1 cellular context compared by ENCODE assay signal in genomic region chr2:28449489-28450395, GRCh38.
TF ChIP-seq lines count a peak whose summit lies in the region.

No MANE protein-coding gene starts in this region.

TF ChIP-seq in A549, 52 proteins besides CTCF, POLR2A, EP300 and RAD21 (continued from another document):
- TF ChIP-seq, protein P1, sequence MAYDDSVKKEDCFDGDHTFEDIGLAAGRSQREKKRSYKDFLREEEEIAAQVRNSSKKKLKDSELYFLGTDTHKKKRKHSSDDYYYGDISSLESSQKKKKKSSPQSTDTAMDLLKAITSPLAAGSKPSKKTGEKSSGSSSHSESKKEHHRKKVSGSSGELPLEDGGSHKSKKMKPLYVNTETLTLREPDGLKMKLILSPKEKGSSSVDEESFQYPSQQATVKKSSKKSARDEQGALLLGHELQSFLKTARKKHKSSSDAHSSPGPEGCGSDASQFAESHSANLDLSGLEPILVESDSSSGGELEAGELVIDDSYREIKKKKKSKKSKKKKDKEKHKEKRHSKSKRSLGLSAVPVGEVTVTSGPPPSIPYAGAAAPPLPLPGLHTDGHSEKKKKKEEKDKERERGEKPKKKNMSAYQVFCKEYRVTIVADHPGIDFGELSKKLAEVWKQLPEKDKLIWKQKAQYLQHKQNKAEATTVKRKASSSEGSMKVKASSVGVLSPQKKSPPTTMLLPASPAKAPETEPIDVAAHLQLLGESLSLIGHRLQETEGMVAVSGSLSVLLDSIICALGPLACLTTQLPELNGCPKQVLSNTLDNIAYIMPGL (CRISPR knock-in tag; IDR thresholded peaks at IDR 0.05; ENCODE audit: borderline replicate concordance) = no peak
- no peak for TF ChIP-seq RFX5 (IDR thresholded peaks at IDR 0.05)
TF ChIP-seq in A549: peak in this region for 2.
